14 cellular contexts compared by ENCODE assay signal in the genomic region with DNA sequence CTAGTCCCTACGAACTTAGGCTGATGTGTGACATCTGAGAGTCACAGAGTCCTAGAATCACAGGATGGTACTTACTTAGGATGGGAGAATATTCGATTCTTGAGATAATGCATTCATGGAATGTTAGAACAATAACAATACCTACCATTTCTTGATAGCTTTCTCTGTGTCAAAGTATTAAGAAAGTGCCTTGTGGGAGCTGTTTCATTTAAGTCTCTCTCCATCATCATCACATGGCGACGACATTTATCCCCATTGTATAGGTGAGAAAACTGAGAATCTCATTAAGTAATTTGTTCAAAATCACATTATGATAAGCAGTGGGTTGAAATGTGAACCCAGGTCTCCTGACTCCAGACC.
DNase-seq lines count a peak whose midpoint lies in the region; ATAC-seq, FAIRE-seq and TF ChIP-seq lines count a peak whose summit lies in the region.
"Had no signal": no experiment of that assay in that cellular context is flagged by ENCODE, and none has a peak within 500 bp of the region (broad histone marks: within the 10 kb centered on the region; RNA-seq: fewer than 3 reads in every experiment).

No MANE protein-coding gene starts in this region.

- no peaks in the 10 kb centered on the region for H3K9me3 ChIP-seq in A549
- H3K9me3 ChIP-seq in hepatocyte (ENCODE audit: low read depth): no peaks in the 10 kb centered on the region
- H3K9me3 ChIP-seq: heart right ventricle had no signal

- FAIRE-seq in A549 (lab: Jason Lieb, UNC): no peak

- H3K4me2 ChIP-seq in A549 (peak overlapping the region; percentile 65; the same call in 1 of the 3 replicates), hepatocyte (no peak overlapping the region)

- TF ChIP-seq POLR2A in A549 (IDR thresholded peaks at IDR 0.05; ENCODE audit: low read length): no peak

- H4K20me1 ChIP-seq in hepatocyte (ENCODE audit: insufficient read depth, poor library complexity, severe bottlenecking): no peaks in the 10 kb centered on the region

- DNase-seq in A549 (ENCODE audit: low read depth in 1 of 2, low spot score in 1 of 2) (no peak), HFFc6 (no peak), hepatocyte (ENCODE audit: low spot score) (no peak), T-helper 1 cell (no peak), SW480 (ENCODE audit: low spot score) (no peak)

- no peaks in the 10 kb centered on the region for H3K36me3 Mint-ChIP-seq in HFFc6 (ENCODE audit: low read depth)
- H3K36me3 Mint-ChIP-seq: activated naive CD8-positive, alpha-beta T cell treated with anti-CD3 and anti-CD28 coated beads for 36 hours; immature natural killer cell had no signal

- peaks cover 22% of the 10 kb centered on the region for H3K27me3 ChIP-seq in hepatocyte

- H3K36me3 ChIP-seq in hepatocyte (replicated peaks; ENCODE audit: insufficient read depth, low read depth): no peaks in the 10 kb centered on the region
- H3K36me3 ChIP-seq: heart right ventricle had no signal

- H2AFZ ChIP-seq in hepatocyte: no peak overlapping the region

- TF ChIP-seq EP300 in A549 (IDR thresholded peaks at IDR 0.05): no peak

- no peaks in the 10 kb centered on the region for H3K9me3 Mint-ChIP-seq in HFFc6
- H3K9me3 Mint-ChIP-seq: activated CD4-positive, alpha-beta T cell treated with anti-CD3 and anti-CD28 coated beads, Interleukin-2, amount 10 ng/mL, durations not matched to agents 7 days and 5 days; activated naive CD8-positive, alpha-beta T cell treated with anti-CD3 and anti-CD28 coated beads for 36 hours; activated T-helper 2 cell treated with anti-CD3 and anti-CD28 coated beads, Interferon-gamma antibody, Interleukin-2, Interleukin-4, amounts not matched to agents 10 μg/mL and 5 μg/mL and 100 μg/mL, durations not matched to agents 14 hours and 24 hours and 36 hours; dendritic cell treated with granulocyte-macrophage colony-stimulating factor and Interleukin-4, amounts not matched to agents 40 ng/mL and 50 ng/mL, for 4 days; immature natural killer cell had no signal

- H3K27ac ChIP-seq in A549: no peak overlapping the region
- H3K27ac ChIP-seq in VCaP: no peak overlapping the region
- H3K27ac ChIP-seq in hepatocyte: peak overlapping the region; percentile 66
- H3K27ac ChIP-seq: heart right ventricle had no signal

- no peak for TF ChIP-seq RAD21 in A549 (conservative IDR thresholded peaks at IDR 0.05 in 1 of 2, IDR thresholded peaks at IDR 0.05 in 1 of 2)

- H3K79me2 ChIP-seq in hepatocyte: no peaks in the 10 kb centered on the region

- POLR2A ChIA-PET in A549 (lab: Yijun Ruan, JAX): interaction anchor here (0.7 to 1.0 kb wide), 3 partner anchors 289 to 393 kb away, joined by 3 read pairs; partner anchors contain the start of gene CMPK1

- no peak for ATAC-seq in A549
- no peak for ATAC-seq in GM18498 (IDR thresholded peaks at IDR 0.05; ENCODE audit: unreplicated experiment)
- ATAC-seq in GM19023 (IDR thresholded peaks at IDR 0.05; ENCODE audit: unreplicated experiment): no peak

- H3K4me1 ChIP-seq in A549 (peaks cover 22% of the 10 kb centered on the region; the same call in 2 of the 3 replicates), hepatocyte (ENCODE audit: insufficient read depth) (peaks cover 26% of the 10 kb centered on the region)

- no peak overlapping the region for H3K27ac Mint-ChIP-seq in HFFc6
- H3K27ac Mint-ChIP-seq: activated CD4-positive, alpha-beta T cell treated with anti-CD3 and anti-CD28 coated beads, Interleukin-2, amount 10 ng/mL, durations not matched to agents 7 days and 5 days; activated naive CD8-positive, alpha-beta T cell treated with anti-CD3 and anti-CD28 coated beads for 36 hours; activated T-helper 2 cell treated with anti-CD3 and anti-CD28 coated beads, Interferon-gamma antibody, Interleukin-2, Interleukin-4, amounts not matched to agents 10 μg/mL and 5 μg/mL and 100 μg/mL, durations not matched to agents 14 hours and 24 hours and 36 hours; dendritic cell treated with granulocyte-macrophage colony-stimulating factor and Interleukin-4, amounts not matched to agents 40 ng/mL and 50 ng/mL, for 4 days; immature natural killer cell had no signal

- TF ChIP-seq CTCF in A549 (IDR thresholded peaks at IDR 0.05) (no peak), HFFc6 (IDR thresholded peaks at IDR 0.05) (peak; percentile 62), VCaP (conservative IDR thresholded peaks at IDR 0.05) (peak; percentile 53), hepatocyte (IDR thresholded peaks at IDR 0.05; ENCODE audit: poor library complexity) (no peak)

- WGBS in A549 (ENCODE audit: missing lambda C conversion rate): 27% methylated on average over 4 of the region's 4 CpGs
- 46% methylated on average over 4 of the region's 4 CpGs for WGBS in hepatocyte (ENCODE audit: low lambda C conversion rate, missing lambda C conversion rate)

- no peaks in the 10 kb centered on the region for H3K9me2 ChIP-seq in hepatocyte (replicated peaks; ENCODE audit: insufficient read depth)

- H3K27me3 Mint-ChIP-seq in HFFc6 (ENCODE audit: insufficient read depth): peaks cover 29% of the 10 kb centered on the region

- peaks cover 19% of the 10 kb centered on the region for H3K4me1 Mint-ChIP-seq in HFFc6 (ENCODE audit: low read depth)
- H3K4me1 Mint-ChIP-seq: activated CD4-positive, alpha-beta T cell treated with anti-CD3 and anti-CD28 coated beads, Interleukin-2, amount 10 ng/mL, durations not matched to agents 7 days and 5 days had no signal

- H3K4me3 Mint-ChIP-seq in HFFc6: no peak overlapping the region
- H3K4me3 Mint-ChIP-seq: activated CD4-positive, alpha-beta T cell treated with anti-CD3 and anti-CD28 coated beads, Interleukin-2, amount 10 ng/mL, durations not matched to agents 7 days and 5 days had no signal

- CTCF ChIA-PET in A549 (lab: Yijun Ruan, JAX): interaction anchor here (0.6 to 17.4 kb wide), 46 partner anchors 9 to 551 kb away, joined by 3 to 313 read pairs (median 4); partner anchors contain the start of genes FOXD2 and FOXE3

- H3K4me3 ChIP-seq in A549: no peak overlapping the region
- H3K4me3 ChIP-seq in hepatocyte: no peak overlapping the region

TF ChIP-seq in A549, 52 proteins besides CTCF, POLR2A, EP300 and RAD21 (continues in another document):
- no peak for TF ChIP-seq HOXA7 (CRISPR knock-in tag; IDR thresholded peaks at IDR 0.05)
- TF ChIP-seq HES2 (IDR thresholded peaks at IDR 0.05): no peak
- TF ChIP-seq, protein P1, sequence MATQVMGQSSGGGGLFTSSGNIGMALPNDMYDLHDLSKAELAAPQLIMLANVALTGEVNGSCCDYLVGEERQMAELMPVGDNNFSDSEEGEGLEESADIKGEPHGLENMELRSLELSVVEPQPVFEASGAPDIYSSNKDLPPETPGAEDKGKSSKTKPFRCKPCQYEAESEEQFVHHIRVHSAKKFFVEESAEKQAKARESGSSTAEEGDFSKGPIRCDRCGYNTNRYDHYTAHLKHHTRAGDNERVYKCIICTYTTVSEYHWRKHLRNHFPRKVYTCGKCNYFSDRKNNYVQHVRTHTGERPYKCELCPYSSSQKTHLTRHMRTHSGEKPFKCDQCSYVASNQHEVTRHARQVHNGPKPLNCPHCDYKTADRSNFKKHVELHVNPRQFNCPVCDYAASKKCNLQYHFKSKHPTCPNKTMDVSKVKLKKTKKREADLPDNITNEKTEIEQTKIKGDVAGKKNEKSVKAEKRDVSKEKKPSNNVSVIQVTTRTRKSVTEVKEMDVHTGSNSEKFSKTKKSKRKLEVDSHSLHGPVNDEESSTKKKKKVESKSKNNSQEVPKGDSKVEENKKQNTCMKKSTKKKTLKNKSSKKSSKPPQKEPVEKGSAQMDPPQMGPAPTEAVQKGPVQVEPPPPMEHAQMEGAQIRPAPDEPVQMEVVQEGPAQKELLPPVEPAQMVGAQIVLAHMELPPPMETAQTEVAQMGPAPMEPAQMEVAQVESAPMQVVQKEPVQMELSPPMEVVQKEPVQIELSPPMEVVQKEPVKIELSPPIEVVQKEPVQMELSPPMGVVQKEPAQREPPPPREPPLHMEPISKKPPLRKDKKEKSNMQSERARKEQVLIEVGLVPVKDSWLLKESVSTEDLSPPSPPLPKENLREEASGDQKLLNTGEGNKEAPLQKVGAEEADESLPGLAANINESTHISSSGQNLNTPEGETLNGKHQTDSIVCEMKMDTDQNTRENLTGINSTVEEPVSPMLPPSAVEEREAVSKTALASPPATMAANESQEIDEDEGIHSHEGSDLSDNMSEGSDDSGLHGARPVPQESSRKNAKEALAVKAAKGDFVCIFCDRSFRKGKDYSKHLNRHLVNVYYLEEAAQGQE (IDR thresholded peaks at IDR 0.05): no peak
- TF ChIP-seq, protein P2, sequence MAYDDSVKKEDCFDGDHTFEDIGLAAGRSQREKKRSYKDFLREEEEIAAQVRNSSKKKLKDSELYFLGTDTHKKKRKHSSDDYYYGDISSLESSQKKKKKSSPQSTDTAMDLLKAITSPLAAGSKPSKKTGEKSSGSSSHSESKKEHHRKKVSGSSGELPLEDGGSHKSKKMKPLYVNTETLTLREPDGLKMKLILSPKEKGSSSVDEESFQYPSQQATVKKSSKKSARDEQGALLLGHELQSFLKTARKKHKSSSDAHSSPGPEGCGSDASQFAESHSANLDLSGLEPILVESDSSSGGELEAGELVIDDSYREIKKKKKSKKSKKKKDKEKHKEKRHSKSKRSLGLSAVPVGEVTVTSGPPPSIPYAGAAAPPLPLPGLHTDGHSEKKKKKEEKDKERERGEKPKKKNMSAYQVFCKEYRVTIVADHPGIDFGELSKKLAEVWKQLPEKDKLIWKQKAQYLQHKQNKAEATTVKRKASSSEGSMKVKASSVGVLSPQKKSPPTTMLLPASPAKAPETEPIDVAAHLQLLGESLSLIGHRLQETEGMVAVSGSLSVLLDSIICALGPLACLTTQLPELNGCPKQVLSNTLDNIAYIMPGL (CRISPR knock-in tag; IDR thresholded peaks at IDR 0.05; ENCODE audit: borderline replicate concordance): no peak
- no peak for TF ChIP-seq FOXS1 (CRISPR knock-in tag; IDR thresholded peaks at IDR 0.05)
- no peak for TF ChIP-seq MYC (IDR thresholded peaks at IDR 0.05; ENCODE audit: borderline replicate concordance, low read length)
- TF ChIP-seq POLR2AphosphoS2 (conservative IDR thresholded peaks at IDR 0.05; ENCODE audit: low read length): no peak
- no peak for TF ChIP-seq PHF8 (IDR thresholded peaks at IDR 0.05; ENCODE audit: borderline replicate concordance, low read depth)
- TF ChIP-seq SREBF2 (IDR thresholded peaks at IDR 0.05): no peak
- TF ChIP-seq, protein P3, sequence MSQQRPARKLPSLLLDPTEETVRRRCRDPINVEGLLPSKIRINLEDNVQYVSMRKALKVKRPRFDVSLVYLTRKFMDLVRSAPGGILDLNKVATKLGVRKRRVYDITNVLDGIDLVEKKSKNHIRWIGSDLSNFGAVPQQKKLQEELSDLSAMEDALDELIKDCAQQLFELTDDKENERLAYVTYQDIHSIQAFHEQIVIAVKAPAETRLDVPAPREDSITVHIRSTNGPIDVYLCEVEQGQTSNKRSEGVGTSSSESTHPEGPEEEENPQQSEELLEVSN (IDR thresholded peaks at IDR 0.05; ENCODE audit: borderline replicate concordance, low read depth): no peak
- TF ChIP-seq JUN (IDR thresholded peaks at IDR 0.05): no peak

Comparison
In these comparisons a context has a peak if more than half of its experiments do, and no peak if none do; other contexts are left out.
1. CTCF ChIP-seq: peak in HFFc6 (single experiment) and VCaP (single experiment); none in A549 (single experiment) and hepatocyte (single experiment).